Comparison of ENCODE assay signal across 11 cellular contexts in the genomic region with DNA sequence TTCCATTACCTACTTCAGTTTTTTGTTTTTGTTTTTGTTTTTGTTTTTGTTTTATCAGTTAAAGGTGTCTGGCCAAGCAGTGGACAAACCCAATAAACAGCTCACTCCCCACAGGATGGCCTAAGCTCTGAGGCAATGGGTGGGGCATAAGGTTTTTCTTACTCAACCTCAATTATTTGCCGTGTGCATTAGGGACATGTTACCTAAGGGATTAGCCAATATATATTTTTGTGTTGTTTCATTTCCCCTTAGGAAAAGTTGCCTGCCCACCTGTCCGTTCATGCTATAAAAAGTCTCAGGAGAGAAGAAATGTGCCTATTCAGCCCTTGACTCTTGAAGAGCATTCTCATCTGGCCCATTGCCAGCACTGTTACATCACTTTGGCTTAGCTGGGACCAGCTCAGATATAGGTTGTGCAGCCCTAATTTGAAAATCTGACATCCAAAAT. TPM values are rescaled to one million over a fixed set of nuclear protein-coding genes. Genes with fewer than 3 reads are reported as not detected.
DNase-seq lines count a peak whose midpoint lies in the region; ATAC-seq and TF ChIP-seq lines count a peak whose summit lies in the region.
"Had no signal": no experiment of that assay in that cellular context is flagged by ENCODE, and none has a peak within 500 bp of the region (broad histone marks: within the 10 kb centered on the region; RNA-seq: fewer than 3 reads in every experiment).

No MANE protein-coding gene starts in this region.

- H3K4me1 ChIP-seq in adrenal gland (replicated peaks in 1 of 2) (peaks cover 0 to 5% of the 10 kb centered on the region in 2 donors), lung (ENCODE audit: control insufficient read depth in 2 of 2, insufficient read depth in 2 of 2, low read length in 2 of 2) (peaks cover 3 to 5% of the 10 kb centered on the region in 2 donors)

- ATAC-seq in lung (ENCODE audit: insufficient read depth, low FRiP score) = no peak
- ATAC-seq in GM19324 (IDR thresholded peaks at IDR 0.05; ENCODE audit: low FRiP score, unreplicated experiment) = no peak

- TF ChIP-seq CTCF in adrenal gland (IDR thresholded peaks at IDR 0.05) = no peak
- no peak for TF ChIP-seq CTCF in lung (IDR thresholded peaks at IDR 0.05; ENCODE audit: control extremely low read depth, extremely low read depth)
- no peak for TF ChIP-seq CTCF in GM13977 (IDR thresholded peaks at IDR 0.05; ENCODE audit: extremely low read depth, insufficient read depth, missing control alignments)

- H3K9me3 ChIP-seq in adrenal gland (replicated peaks in 1 of 3) (no peaks in the 10 kb centered on the region), lung (ENCODE audit: control insufficient read depth in 2 of 2, insufficient read depth in 1 of 2, low read length in 1 of 2) (no peaks in the 10 kb centered on the region)

- H3K4me3 ChIP-seq in adrenal gland (no peak overlapping the region), lung (no peak overlapping the region)

- intact Hi-C loops in adrenal gland (cut with DNase I) = no loop called here

- in situ Hi-C loops in GM13977 (cut with MboI; ENCODE audit: low pct_unique_long_range_greater_than_20kb, low sequenced_read_pairs, unreplicated experiment) = no loop called here

- DNase-seq in H4 (ENCODE audit: low spot score) (peak; percentile 49), NCI-H128 (lab: John Stamatoyannopoulos, UW; ENCODE audit: unreplicated experiment) (peak; percentile 21), adrenal gland (peak in 5 of 7 donors; percentile 34 to 53 (median 47)), lung (ENCODE audit: low spot score) (peak; percentile 69), AG08395 (ENCODE audit: low spot score) (no peak), iPS-NIHi11 (ENCODE audit: low spot score) (no peak), GM13977 (ENCODE audit: low spot score) (no peak)
- DNase-seq: activated CD4-positive, alpha-beta memory T cell treated with anti-CD3 and anti-CD28 coated beads for 36 hours; NCI-H774 had no signal

- H3K36me3 ChIP-seq in adrenal gland (replicated peaks in 1 of 2) (no peaks in the 10 kb centered on the region), lung (ENCODE audit: control insufficient read depth in 2 of 2, insufficient read depth in 2 of 2, low read length in 2 of 2) (no peaks in the 10 kb centered on the region)

- no peaks in the 10 kb centered on the region for H3K27me3 ChIP-seq in adrenal gland
- no peaks in the 10 kb centered on the region for H3K27me3 ChIP-seq in lung (ENCODE audit: control insufficient read depth, insufficient read depth)

- no peak overlapping the region for H3K27ac ChIP-seq in adrenal gland
- no peak overlapping the region for H3K27ac ChIP-seq in lung (ENCODE audit: low read depth in 1 of 2, low read length in 1 of 2)

- no peak for TF ChIP-seq POLR2A in adrenal gland (IDR thresholded peaks at IDR 0.05)

- WGBS in adrenal gland, 4 donors = 55 to 84% (median 66%) methylated on average over 2 of the region's 2 CpGs
- WGBS in lung, 2 donors = 24 to 33% methylated on average over 2 of the region's 2 CpGs

RNA-seq across cellular contexts. Expression of a gene that starts 7.3 kb away (rescaled TPM):
- 1.6 and 3.0 TPM in 2 replicates for total RNA-seq in H4 (2014; rRNA removed; shearing (Covaris generic))
- 1 to 10 TPM in 5 of 8 donors, under 1 TPM in 3; 0.69 to 3.8 (median 1.1) TPM for total RNA-seq in adrenal gland
- polyA plus RNA-seq in adrenal gland = 1 to 10 TPM in 2 of 3 donors, under 1 TPM in 1; 0.60 to 3.4 (median 2.1) TPM
- total RNA-seq in lung = 10 to 100 TPM in 1 of 2 donors, 1 to 10 TPM in 1; 1.3 to 14.3 TPM
- polyA plus RNA-seq in lung = 1 to 10 TPM; 2.7 to 7.2 TPM
- polyA plus RNA-seq: neural cell had no signal

Comparison
In these comparisons a context has a peak if more than half of its experiments do, and no peak if none do; other contexts are left out.
1. DNase-seq: peak in H4 (single experiment), NCI-H128 (single experiment), adrenal gland (5 of 7) and lung (single experiment); none in AG08395 (single experiment), iPS-NIHi11 (single experiment) and GM13977 (single experiment).